Comparison of ENCODE assay signal across 8 cellular contexts in genomic region chr17:43578699-43579569, GRCh38. TPM values are rescaled to one million over a fixed set of nuclear protein-coding genes. Genes with fewer than 3 reads are reported as not detected.
A peak's percentile ranks its signal among the peaks of the same experiment; 100 is the strongest.
DNase-seq lines count a peak whose midpoint lies in the region; ATAC-seq and TF ChIP-seq lines count a peak whose summit lies in the region.

No MANE protein-coding gene starts in this region.

- no peaks in the 10 kb centered on the region for H3K36me3 ChIP-seq in effector memory CD4-positive, alpha-beta T cell (ENCODE audit: control insufficient read depth, insufficient read depth, low read length)
- no peaks in the 10 kb centered on the region for H3K36me3 ChIP-seq in psoas muscle (ENCODE audit: insufficient read depth in 1 of 2, low read depth in 1 of 2)

- TF ChIP-seq CTCF in GM12864 (IDR thresholded peaks at IDR 0.05; ENCODE audit: low read depth, low read length, missing control alignments): no peak
- no peak for TF ChIP-seq CTCF in psoas muscle (IDR thresholded peaks at IDR 0.05)

- no peak overlapping the region for H3K27ac ChIP-seq in effector memory CD4-positive, alpha-beta T cell (ENCODE audit: insufficient read depth, low read length, poor library complexity, severe bottlenecking)
- H3K27ac ChIP-seq in psoas muscle: peak overlapping the region; percentile 46

- ATAC-seq in HG03095 (IDR thresholded peaks at IDR 0.05; ENCODE audit: unreplicated experiment): peak; percentile 58
- peak in 1 of 4 donors; percentile 16 for ATAC-seq in psoas muscle

- H3K4me3 ChIP-seq in GM12864 (ENCODE audit: low read depth, low read length) (no peak overlapping the region), psoas muscle (no peak overlapping the region)
- no peak overlapping the region for H3K4me3 ChIP-seq in effector memory CD4-positive, alpha-beta T cell (ENCODE audit: insufficient read depth, low read depth, low read length, poor library complexity, severe bottlenecking)

- peaks cover 10% of the 10 kb centered on the region for H3K4me1 ChIP-seq in effector memory CD4-positive, alpha-beta T cell (ENCODE audit: control insufficient read depth, insufficient read depth, low read length, poor library complexity, severe bottlenecking)
- no peaks in the 10 kb centered on the region for H3K4me1 ChIP-seq in psoas muscle

- H3K27me3 ChIP-seq in effector memory CD4-positive, alpha-beta T cell (replicated peaks; ENCODE audit: control insufficient read depth, insufficient read depth, low read length, poor library complexity, severe bottlenecking): no peaks in the 10 kb centered on the region
- H3K27me3 ChIP-seq in psoas muscle (ENCODE audit: insufficient read depth in 3 of 3, low read length in 2 of 3): peaks cover 0 to 2% (median 0%) of the 10 kb centered on the region in 3 donors

- H3K36me3 Mint-ChIP-seq in T-helper 1 cell treated with Interleukin-12 subunit alpha and Interleukin-12 subunit beta and Interleukin-4 antibody, amounts not matched to agents 30 μg/mL and 1 μg/mL, for 36 hours (ENCODE audit: low read depth): no peaks in the 10 kb centered on the region

- H3K4me1 Mint-ChIP-seq in T-helper 1 cell treated with Interleukin-12 subunit alpha and Interleukin-12 subunit beta and Interleukin-4 antibody, amounts not matched to agents 30 μg/mL and 1 μg/mL, for 36 hours (ENCODE audit: low read depth): peaks cover 22% of the 10 kb centered on the region

- WGBS in psoas muscle, 3 donors: 28 to 40% (median 30%) methylated on average over 13 of the region's 13 CpGs

- no peaks in the 10 kb centered on the region for H3K9me3 Mint-ChIP-seq in T-helper 1 cell treated with Interleukin-12 subunit alpha and Interleukin-12 subunit beta and Interleukin-4 antibody, amounts not matched to agents 30 μg/mL and 1 μg/mL, for 36 hours

- H3K4me3 Mint-ChIP-seq in T-helper 1 cell treated with Interleukin-12 subunit alpha and Interleukin-12 subunit beta and Interleukin-4 antibody, amounts not matched to agents 30 μg/mL and 1 μg/mL, for 36 hours: no peak overlapping the region

- peak; percentile 15 for DNase-seq in GM12864 (ENCODE audit: low read depth)
- peak; percentile 1 to 11 (median 1) for DNase-seq in effector memory CD4-positive, alpha-beta T cell
- peak in 1 of 2 donors; percentile 52 for DNase-seq in psoas muscle
- no peak for DNase-seq in NCI-H1930 (lab: John Stamatoyannopoulos, UW)
- no peak for DNase-seq in effector CD8-positive, alpha-beta T cell (lab: John Stamatoyannopoulos, UW)
- DNase-seq in SIG-M5 treated with dmso at 0.1 percent for 504 hours (lab: John Stamatoyannopoulos, UW; ENCODE audit: unreplicated experiment): no peak

- H3K9me3 ChIP-seq in effector memory CD4-positive, alpha-beta T cell (ENCODE audit: control insufficient read depth, low read length): no peaks in the 10 kb centered on the region
- H3K9me3 ChIP-seq in psoas muscle: no peaks in the 10 kb centered on the region

- intact Hi-C loops in psoas muscle (cut with DNase I): loop anchor here (5.0 kb wide), 3 partner anchors 57 to 183 kb away; partner anchors contain the start of gene SOST (in 1 of the 2)

- peaks cover 13% of the 10 kb centered on the region for H3K27me3 Mint-ChIP-seq in T-helper 1 cell treated with Interleukin-12 subunit alpha and Interleukin-12 subunit beta and Interleukin-4 antibody, amounts not matched to agents 30 μg/mL and 1 μg/mL, for 36 hours (ENCODE audit: low read depth)

- peak overlapping the region; percentile 56 for H3K27ac Mint-ChIP-seq in T-helper 1 cell treated with Interleukin-12 subunit alpha and Interleukin-12 subunit beta and Interleukin-4 antibody, amounts not matched to agents 30 μg/mL and 1 μg/mL, for 36 hours

RNA-seq across cellular contexts. Expression of gene ETV4, which starts 32.8 kb away (rescaled TPM):
- total RNA-seq in psoas muscle: under 1 TPM; 0.21 to 0.44 (median 0.27) TPM
- polyA plus RNA-seq in psoas muscle: under 1 TPM; 0.25 to 0.34 (median 0.31) TPM

Comparison
In these comparisons a context has a peak if more than half of its experiments do, and no peak if none do; other contexts are left out.
1. DNase-seq: peak in GM12864 (single experiment) and effector memory CD4-positive, alpha-beta T cell (3 of 3); none in NCI-H1930 (0 of 2), effector CD8-positive, alpha-beta T cell (single experiment) and SIG-M5 treated with dmso at 0.1 percent for 504 hours (single experiment).